ENCODE assay signal across 24 cellular contexts in the genomic region with DNA sequence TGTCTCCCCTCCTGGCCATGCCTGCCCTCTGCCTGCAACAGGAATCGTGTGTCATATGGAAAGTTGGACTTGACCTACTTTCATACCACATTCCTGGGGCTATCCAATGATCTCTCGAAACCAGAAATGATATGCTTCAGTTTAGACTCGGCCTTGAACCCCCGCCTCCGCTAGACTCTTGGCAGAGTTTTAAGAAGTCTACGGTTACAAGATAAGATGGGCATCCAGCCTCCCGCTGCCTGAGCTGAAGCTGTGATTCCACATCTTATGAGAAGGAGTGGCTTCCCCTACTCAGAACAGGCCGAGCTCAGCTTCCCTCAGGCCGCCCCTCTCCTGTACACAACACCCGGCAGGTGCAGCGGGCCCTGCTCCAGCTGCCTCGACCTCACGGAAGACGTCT.
"Had no signal": no experiment of that assay in that cellular context is flagged by ENCODE, and none has a peak within 500 bp of the region (broad histone marks: within the 10 kb centered on the region; RNA-seq: fewer than 3 reads in every experiment).

No MANE protein-coding gene starts in this region.

- H3K9me3 ChIP-seq: colonic mucosa, left lung, mucosa of descending colon, pancreas, right lobe of liver, thyroid gland had no signal

- H3K36me3 ChIP-seq: colonic mucosa, left lung, pancreas, right lobe of liver, thyroid gland had no signal

- H3K27ac Mint-ChIP-seq: activated CD4-positive, alpha-beta T cell treated with anti-CD3 and anti-CD28 coated beads, Interleukin-2, amount 10 ng/mL, durations not matched to agents 7 days and 5 days; activated CD8-positive, alpha-beta T cell treated with anti-CD3 and anti-CD28 coated beads, Interleukin-2, amount 10 ng/mL, durations not matched to agents 7 days and 5 days; activated naive CD4-positive, alpha-beta T cell treated with anti-CD3 and anti-CD28 coated beads for 36 hours; activated T-cell treated with anti-CD3 and anti-CD28 coated beads, Interleukin-2, amount 50 U/mL, for 24 hours; activated T-helper 2 cell treated with anti-CD3 and anti-CD28 coated beads, Interferon-gamma antibody, Interleukin-2, Interleukin-4, amounts not matched to agents 10 μg/mL and 5 μg/mL and 100 μg/mL, durations not matched to agents 14 hours and 24 hours and 36 hours; stimulated activated naive CD8-positive, alpha-beta T cell treated with anti-CD3 and anti-CD28 coated beads, Interleukin-15, amount 100 ng/mL, for 72 hours had no signal

- H3K27me3 ChIP-seq: colonic mucosa, foreskin keratinocyte, left lung, pancreas, right lobe of liver, thyroid gland had no signal

- H3K4me3 Mint-ChIP-seq: activated CD4-positive, alpha-beta T cell treated with anti-CD3 and anti-CD28 coated beads, Interleukin-2, amount 10 ng/mL, durations not matched to agents 7 days and 5 days; activated CD8-positive, alpha-beta T cell treated with anti-CD3 and anti-CD28 coated beads, Interleukin-2, amount 10 ng/mL, durations not matched to agents 7 days and 5 days; activated naive CD4-positive, alpha-beta T cell treated with anti-CD3 and anti-CD28 coated beads for 36 hours; activated T-cell treated with anti-CD3 and anti-CD28 coated beads, Interleukin-2, amount 50 U/mL, for 24 hours; central memory CD8-positive, alpha-beta T cell; naive B cell; neural crest cell; stimulated activated naive CD8-positive, alpha-beta T cell treated with anti-CD3 and anti-CD28 coated beads, Interleukin-15, amount 100 ng/mL, for 72 hours had no signal

- H3K4me1 ChIP-seq: colonic mucosa, left lung, pancreas, right lobe of liver, thyroid gland had no signal

- ATAC-seq: activated CD4-positive, CD25-positive, alpha-beta regulatory T cell treated with anti-CD3 and anti-CD28 coated beads, Interleukin-2, amount 50 U/mL, for 24 hours; activated CD8-positive, alpha-beta T cell treated with anti-CD3 and anti-CD28 coated beads, Interleukin-2, amount 10 ng/mL, durations not matched to agents 7 days and 5 days; foreskin keratinocyte; left lung; mucosa of descending colon; pancreas; right lobe of liver; stimulated activated naive CD8-positive, alpha-beta T cell treated with anti-CD3 and anti-CD28 coated beads, Interleukin-15, amount 100 ng/mL, for 72 hours had no signal

- H3K27me3 Mint-ChIP-seq: activated T-cell treated with anti-CD3 and anti-CD28 coated beads, Interleukin-2, amount 50 U/mL, for 24 hours; naive B cell had no signal

- H3K4me1 Mint-ChIP-seq: activated CD4-positive, alpha-beta T cell treated with anti-CD3 and anti-CD28 coated beads, Interleukin-2, amount 10 ng/mL, durations not matched to agents 7 days and 5 days; stimulated activated naive CD8-positive, alpha-beta T cell treated with anti-CD3 and anti-CD28 coated beads, Interleukin-15, amount 100 ng/mL, for 72 hours had no signal

- H3K9me3 Mint-ChIP-seq: activated CD4-positive, alpha-beta T cell treated with anti-CD3 and anti-CD28 coated beads, Interleukin-2, amount 10 ng/mL, durations not matched to agents 7 days and 5 days; activated naive CD4-positive, alpha-beta T cell treated with anti-CD3 and anti-CD28 coated beads for 36 hours; activated T-cell treated with anti-CD3 and anti-CD28 coated beads, Interleukin-2, amount 50 U/mL, for 24 hours; activated T-helper 2 cell treated with anti-CD3 and anti-CD28 coated beads, Interferon-gamma antibody, Interleukin-2, Interleukin-4, amounts not matched to agents 10 μg/mL and 5 μg/mL and 100 μg/mL, durations not matched to agents 14 hours and 24 hours and 36 hours; central memory CD8-positive, alpha-beta T cell; naive B cell; neural crest cell; stimulated activated naive CD8-positive, alpha-beta T cell treated with anti-CD3 and anti-CD28 coated beads, Interleukin-15, amount 100 ng/mL, for 72 hours had no signal

- H3K4me3 ChIP-seq: colonic mucosa, left lung, mucosa of descending colon, pancreas, right lobe of liver, thyroid gland had no signal

- H3K27ac ChIP-seq: colonic mucosa, foreskin keratinocyte, left lung, pancreas, right lobe of liver, thyroid gland had no signal

- DNase-seq: activated CD4-positive, alpha-beta T cell treated with anti-CD3 and anti-CD28 coated beads, Interleukin-2, amount 10 ng/mL, durations not matched to agents 7 days and 5 days; activated CD8-positive, alpha-beta T cell treated with anti-CD3 and anti-CD28 coated beads, Interleukin-2, amount 10 ng/mL, durations not matched to agents 7 days and 5 days; activated naive CD4-positive, alpha-beta T cell treated with anti-CD3 and anti-CD28 coated beads for 36 hours; activated T-cell treated with anti-CD3 and anti-CD28 coated beads, Interleukin-2, amount 50 U/mL, for 24 hours; aorta; colonic mucosa; foreskin keratinocyte; hippocampal formation; kidney; left lung; mucosa of descending colon; naive B cell; pancreas; right lobe of liver; small intestine; stimulated activated CD4-positive, alpha-beta T cell treated with anti-CD3 and anti-CD28 coated beads, Interleukin-15, amount 100 ng/mL, for 24 hours; stimulated activated CD4-positive, alpha-beta T cell treated with anti-CD3 and anti-CD28 coated beads, Interleukin-4, amount 100 ng/mL, for 1 hour; stimulated activated naive CD8-positive, alpha-beta T cell treated with anti-CD3 and anti-CD28 coated beads, Interleukin-15, amount 100 ng/mL, for 72 hours; T1000; thyroid gland had no signal
